ENCODE assay signal across 11 cellular contexts in the genomic region with DNA sequence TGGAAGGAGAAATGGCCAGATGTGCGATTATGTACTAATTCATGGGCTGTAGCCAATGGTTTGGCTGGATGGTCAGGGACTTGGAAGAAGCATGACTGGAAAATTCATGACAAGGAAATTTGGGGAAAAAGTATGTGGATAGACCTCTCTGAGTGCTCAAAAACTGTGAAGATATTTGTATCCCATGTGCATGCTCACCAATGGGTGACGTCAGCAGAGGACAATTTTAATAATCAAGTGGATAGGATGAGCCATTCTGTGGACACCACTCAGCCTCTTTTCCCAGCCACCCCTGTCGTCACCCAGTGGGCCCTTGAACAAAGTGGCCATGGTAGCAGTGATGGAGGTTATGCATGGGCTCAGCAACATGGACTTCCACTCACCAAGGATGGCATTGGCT.
"Had no signal": no experiment of that assay in that cellular context is flagged by ENCODE, and none has a peak within 500 bp of the region (broad histone marks: within the 10 kb centered on the region; RNA-seq: fewer than 3 reads in every experiment).

No MANE protein-coding gene starts in this region.

- FAIRE-seq: H1, H54 had no signal

- H3K4me2 ChIP-seq: GM23338 had no signal

- ATAC-seq: GM23338, HCT116 had no signal

- H3K27ac ChIP-seq: GM23248 had no signal

- H3K36me3 ChIP-seq: HAP-1 had no signal

- H2AFZ ChIP-seq: GM23248, GM23338 had no signal

- H3K9ac ChIP-seq: GM23248 had no signal

- H3K4me1 ChIP-seq: HAP-1 had no signal

- H3K9me3 ChIP-seq: HAP-1 had no signal

- DNase-seq: GM23248, GOT3, H7, H9, HCEC 1CT, HFFc6 had no signal

- H3K4me3 ChIP-seq: GM23248, GM23338, HAP-1 had no signal
